In genomic region chr2:11764359-11764758, GRCh38 we compare ENCODE assay signal across 12 cellular contexts. TPM values are rescaled to one million over a fixed set of nuclear protein-coding genes. Genes with fewer than 3 reads are reported as not detected.
DNase-seq lines count a peak whose midpoint lies in the region; ATAC-seq and TF ChIP-seq lines count a peak whose summit lies in the region.
"Had no signal": no experiment of that assay in that cellular context is flagged by ENCODE, and none has a peak within 500 bp of the region (broad histone marks: within the 10 kb centered on the region; RNA-seq: fewer than 3 reads in every experiment).

No MANE protein-coding gene starts in this region.

- no peak overlapping the region for H3K4me3 ChIP-seq in thyroid gland (replicated peaks in 1 of 3)
- H3K4me3 ChIP-seq: testis had no signal

- intact Hi-C loops in activated naive CD4-positive, alpha-beta T cell treated with anti-CD3 and anti-CD28 coated beads for 36 hours (cut with micrococcal nuclease): no loop called here
- intact Hi-C loops in thyroid gland (cut with DNase I): no loop called here

- TF ChIP-seq POLR2A in thyroid gland (IDR thresholded peaks at IDR 0.05): no peak

- H3K27me3 Mint-ChIP-seq in activated naive CD4-positive, alpha-beta T cell treated with anti-CD3 and anti-CD28 coated beads for 36 hours (ENCODE audit: low read depth): no peaks in the 10 kb centered on the region
- no peaks in the 10 kb centered on the region for H3K27me3 Mint-ChIP-seq in T-helper 17 cell
- H3K27me3 Mint-ChIP-seq: activated naive CD8-positive, alpha-beta T cell treated with anti-CD3 and anti-CD28 coated beads, Interleukin-2, amount 10 ng/mL, durations not matched to agents 7 days and 5 days had no signal

- WGBS in thyroid gland, 2 donors: 53 to 54% methylated on average over 4 of the region's 4 CpGs

- H3K9me3 ChIP-seq in T-helper 17 cell (ENCODE audit: control insufficient read depth, low read length, poor library complexity, severe bottlenecking): no peaks in the 10 kb centered on the region
- H3K9me3 ChIP-seq in thyroid gland: no peaks in the 10 kb centered on the region
- H3K9me3 ChIP-seq: testis had no signal

- H3K27ac ChIP-seq in thyroid gland: no peak overlapping the region
- no peak overlapping the region for H3K27ac ChIP-seq in foreskin keratinocyte
- H3K27ac ChIP-seq: testis had no signal

- CTCF ChIA-PET in activated naive CD4-positive, alpha-beta T cell treated with anti-CD3 and anti-CD28 coated beads for 36 hours (lab: Charles Lee): interaction anchor here (0.7 kb wide), 3 partner anchors 20 to 552 kb away, joined by 3 read pairs; no protein-coding TSS in a partner anchor

- ATAC-seq in T-helper 17 cell (no peak), left lobe of liver (peak; percentile 99), foreskin keratinocyte (no peak), HG03175 (IDR thresholded peaks at IDR 0.05; ENCODE audit: unreplicated experiment) (no peak)

- H3K4me1 ChIP-seq in thyroid gland (peaks cover 0 to 7% of the 10 kb centered on the region in 2 donors), foreskin keratinocyte (no peaks in the 10 kb centered on the region)
- H3K4me1 ChIP-seq: testis had no signal

- H3K36me3 Mint-ChIP-seq in activated naive CD4-positive, alpha-beta T cell treated with anti-CD3 and anti-CD28 coated beads for 36 hours (ENCODE audit: low read depth): peaks cover 52% of the 10 kb centered on the region
- peaks cover 12% of the 10 kb centered on the region for H3K36me3 Mint-ChIP-seq in T-helper 17 cell (ENCODE audit: low read depth)

- no peaks in the 10 kb centered on the region for H3K27me3 ChIP-seq in thyroid gland
- H3K27me3 ChIP-seq in foreskin keratinocyte: no peaks in the 10 kb centered on the region
- H3K27me3 ChIP-seq: testis had no signal

- H3K4me3 Mint-ChIP-seq in activated naive CD4-positive, alpha-beta T cell treated with anti-CD3 and anti-CD28 coated beads for 36 hours: no peak overlapping the region
- H3K4me3 Mint-ChIP-seq in T-helper 17 cell: no peak overlapping the region
- H3K4me3 Mint-ChIP-seq: activated naive CD8-positive, alpha-beta T cell treated with anti-CD3 and anti-CD28 coated beads, Interleukin-2, amount 10 ng/mL, durations not matched to agents 7 days and 5 days had no signal

- no peaks in the 10 kb centered on the region for H3K9me3 Mint-ChIP-seq in activated naive CD4-positive, alpha-beta T cell treated with anti-CD3 and anti-CD28 coated beads for 36 hours
- H3K9me3 Mint-ChIP-seq: activated naive CD8-positive, alpha-beta T cell treated with anti-CD3 and anti-CD28 coated beads, Interleukin-2, amount 10 ng/mL, durations not matched to agents 7 days and 5 days had no signal

- TF ChIP-seq CTCF in thyroid gland (IDR thresholded peaks at IDR 0.05) (no peak), foreskin keratinocyte (conservative IDR thresholded peaks at IDR 0.05) (no peak)

- peak overlapping the region; percentile 43 for H3K27ac Mint-ChIP-seq in activated naive CD4-positive, alpha-beta T cell treated with anti-CD3 and anti-CD28 coated beads for 36 hours
- H3K27ac Mint-ChIP-seq in T-helper 17 cell: peak overlapping the region; percentile 80
- H3K27ac Mint-ChIP-seq: activated naive CD8-positive, alpha-beta T cell treated with anti-CD3 and anti-CD28 coated beads, Interleukin-2, amount 10 ng/mL, durations not matched to agents 7 days and 5 days had no signal

- H3K4me1 Mint-ChIP-seq in activated naive CD4-positive, alpha-beta T cell treated with anti-CD3 and anti-CD28 coated beads for 36 hours (ENCODE audit: low read depth): peaks cover 21% of the 10 kb centered on the region
- peaks cover 37% of the 10 kb centered on the region for H3K4me1 Mint-ChIP-seq in T-helper 17 cell

- no peak for DNase-seq in activated naive CD4-positive, alpha-beta T cell treated with anti-CD3 and anti-CD28 coated beads for 36 hours
- DNase-seq in activated naive CD4-positive, alpha-beta T cell treated with anti-CD3 and anti-CD28 coated beads, Interleukin-2, amount 50 U/mL, for 16 hours: no peak
- DNase-seq in T-helper 17 cell (no peak), left lobe of liver (ENCODE audit: low spot score) (peak; percentile 84), thyroid gland (peak; percentile 72 to 81), foreskin keratinocyte (no peak)
- no peak for DNase-seq in stimulated activated CD4-positive, alpha-beta T cell treated with anti-CD3 and anti-CD28 coated beads, Interleukin-2, amount 100 ng/mL, for 48 hours
- DNase-seq: activated naive CD8-positive, alpha-beta T cell treated with anti-CD3 and anti-CD28 coated beads, Interleukin-2, amount 10 ng/mL, durations not matched to agents 7 days and 5 days; NCI-H1105 treated with DMSO at 0.1 percent for 48 hours; stimulated activated CD4-positive, alpha-beta T cell treated with anti-CD3 and anti-CD28 coated beads, Interleukin-12 subunit alpha, Interleukin-12 subunit beta, amount 100 ng/mL, for 4 hours; testis had no signal

- peaks cover 0 to 22% of the 10 kb centered on the region in 2 donors for H3K36me3 ChIP-seq in thyroid gland

RNA-seq across cellular contexts. Expression of gene LPIN1, which starts 17.9 kb away (rescaled TPM):
- 100 to 1,000 TPM in 1 of 2 experiments, 10 to 100 TPM in 1; 96.4 to 102 TPM for total RNA-seq in activated naive CD4-positive, alpha-beta T cell treated with anti-CD3 and anti-CD28 coated beads for 36 hours
- 10 to 100 TPM; 86.7 to 99.8 TPM for total RNA-seq in T-helper 17 cell
- total RNA-seq in left lobe of liver: 20.7 TPM
- total RNA-seq in thyroid gland: 10 to 100 TPM; 28.7 to 47.0 (median 39.6) TPM
- total RNA-seq in foreskin keratinocyte: 76.8 and 92.5 TPM in 2 replicates
- polyA plus RNA-seq in foreskin keratinocyte: 22.6 and 23.2 TPM in 2 replicates

Comparison
In these comparisons a context has a peak if more than half of its experiments do, and no peak if none do; other contexts are left out.
1. DNase-seq: peak in left lobe of liver (single experiment) and thyroid gland (2 of 2); none in activated naive CD4-positive, alpha-beta T cell treated with anti-CD3 and anti-CD28 coated beads for 36 hours (single experiment), activated naive CD4-positive, alpha-beta T cell treated with anti-CD3 and anti-CD28 coated beads, Interleukin-2, amount 50 U/mL, for 16 hours (single experiment), T-helper 17 cell (0 of 3), foreskin keratinocyte (0 of 2) and stimulated activated CD4-positive, alpha-beta T cell treated with anti-CD3 and anti-CD28 coated beads, Interleukin-2, amount 100 ng/mL, for 48 hours (0 of 2).